In genomic region chr17:17191961-17192381, GRCh38 we compare ENCODE assay signal across 8 cellular contexts. TPM values are rescaled to one million over a fixed set of nuclear protein-coding genes. Genes with fewer than 3 reads are reported as not detected.
DNase-seq lines count a peak whose midpoint lies in the region; ATAC-seq and TF ChIP-seq lines count a peak whose summit lies in the region.
"Had no signal": no experiment of that assay in that cellular context is flagged by ENCODE, and none has a peak within 500 bp of the region (broad histone marks: within the 10 kb centered on the region; RNA-seq: fewer than 3 reads in every experiment).

No MANE protein-coding gene starts in this region.

- TF ChIP-seq CTCF in choroid plexus epithelial cell (conservative IDR thresholded peaks at IDR 0.05; ENCODE audit: low read depth, low read length) (no peak), testis (IDR thresholded peaks at IDR 0.05) (no peak)

- ATAC-seq in GM19455 (IDR thresholded peaks at IDR 0.05; ENCODE audit: unreplicated experiment) (no peak), GM21360 (IDR thresholded peaks at IDR 0.05; ENCODE audit: unreplicated experiment) (no peak)
- ATAC-seq: natural killer cell treated with Interleukin-12 subunit alpha and Interleukin-12 subunit beta and Interleukin-15 and Interleukin-18, amount 100 ng/mL, for 72 hours had no signal

- no peaks in the 10 kb centered on the region for H3K9me3 ChIP-seq in testis

- no peaks in the 10 kb centered on the region for H3K27me3 ChIP-seq in testis

- no peak for TF ChIP-seq POLR2A in testis (IDR thresholded peaks at IDR 0.05)

- H3K4me3 ChIP-seq in choroid plexus epithelial cell (ENCODE audit: low read depth, low read length) (no peak overlapping the region), testis (no peak overlapping the region)

- no peaks in the 10 kb centered on the region for H3K36me3 ChIP-seq in testis (ENCODE audit: low read depth, missing control alignments)

- H3K4me1 ChIP-seq in testis, result peaks cover 27% of the 10 kb centered on the region

- H3K27ac ChIP-seq in testis, result peak overlapping the region; percentile 14 to 67

- intact Hi-C loops in testis (cut with DNase I; ENCODE audit: low total_unique reads), result no loop called here

- WGBS in testis, 2 donors, result 45 to 49% methylated on average over 10 of the region's 10 CpGs

- DNase-seq in LHCN-M2 (ENCODE audit: low read depth) (peak; percentile 74), choroid plexus epithelial cell (ENCODE audit: low read depth) (peak; percentile 32), middle frontal gyrus (ENCODE audit: extremely low spot score, low spot score) (peak; percentile 44), testis (no peak), NCI-H82 treated with DMSO at 0.1 percent for 48 hours (lab: John Stamatoyannopoulos, UW; ENCODE audit: unreplicated experiment) (no peak)

RNA-seq across cellular contexts. Expression of gene PLD6, which starts 14.2 kb away (rescaled TPM):
- total RNA-seq in LHCN-M2 (2014; rRNA removed) (4.2 and 5.3 TPM in 2 replicates), testis (10 to 100 TPM; 39.9 to 44.2 TPM)
- polyA plus RNA-seq in LHCN-M2 (2012), result 2.7 TPM
- 41.5 TPM for polyA plus RNA-seq in testis (ENCODE audit: insufficient read depth, low read depth, low replicate concordance)

RNA-seq across cellular contexts. Expression of gene FLCN, which starts 45.0 kb away (rescaled TPM):
- total RNA-seq in LHCN-M2 (2014; rRNA removed) (32.9 and 43.4 TPM in 2 replicates), testis (100 to 1,000 TPM; 129 to 159 TPM)
- polyA plus RNA-seq in LHCN-M2 (2012), result 29.7 TPM
- 47.9 TPM for polyA plus RNA-seq in testis (ENCODE audit: insufficient read depth, low read depth, low replicate concordance)

Comparison
In these comparisons a context has a peak if more than half of its experiments do, and no peak if none do; other contexts are left out.
1. DNase-seq: peak in LHCN-M2 (single experiment), choroid plexus epithelial cell (single experiment) and middle frontal gyrus (single experiment); none in testis (single experiment) and NCI-H82 treated with DMSO at 0.1 percent for 48 hours (single experiment).